ENCODE assay signal across 10 cellular contexts in the genomic region with DNA sequence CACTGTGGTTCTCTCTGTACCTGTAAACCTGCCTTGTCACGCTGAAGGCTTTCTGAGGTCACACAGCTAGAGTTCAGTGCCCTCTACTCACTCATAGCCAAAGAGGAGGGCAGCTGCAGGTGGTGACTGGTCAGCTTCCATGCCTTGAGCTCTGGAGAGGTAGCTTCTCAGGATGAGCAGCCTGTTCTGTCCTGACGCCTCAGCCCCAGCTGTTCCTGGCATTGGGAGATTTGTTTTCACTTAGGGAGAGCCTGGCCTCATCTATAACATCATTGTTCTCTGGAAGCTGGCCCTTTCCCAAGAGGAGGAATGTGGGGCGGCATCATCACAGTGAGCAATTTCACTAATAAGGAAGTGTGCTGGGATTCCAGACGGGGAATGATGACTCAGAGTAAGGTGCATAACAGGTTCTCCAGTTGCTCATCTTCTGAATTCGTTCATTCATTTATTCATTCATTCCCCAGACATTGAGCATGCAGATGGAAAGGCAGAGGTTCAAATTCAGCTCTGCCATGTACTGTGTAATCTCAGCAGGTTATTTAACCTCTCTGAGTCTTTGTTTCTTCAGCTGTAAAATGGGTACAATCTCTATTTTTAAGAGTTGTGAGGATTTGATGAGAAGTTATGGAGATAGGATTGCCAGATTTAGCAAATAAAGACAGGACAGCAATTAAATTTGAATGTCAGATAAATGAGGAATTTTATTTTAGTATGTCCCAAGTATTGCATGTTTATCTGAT.
DNase-seq lines count a peak whose midpoint lies in the region; TF ChIP-seq lines count a peak whose summit lies in the region.
"Had no signal": no experiment of that assay in that cellular context is flagged by ENCODE, and none has a peak within 500 bp of the region (broad histone marks: within the 10 kb centered on the region; RNA-seq: fewer than 3 reads in every experiment).

No MANE protein-coding gene starts in this region.

- TF ChIP-seq CTCF in A673 (conservative IDR thresholded peaks at IDR 0.05; ENCODE audit: low read depth, low read length) (no peak), VCaP (conservative IDR thresholded peaks at IDR 0.05) (no peak)

- H3K4me3 ChIP-seq in A673 (ENCODE audit: low read depth, low read length, poor library complexity, severe bottlenecking) = no peak overlapping the region
- H3K4me3 ChIP-seq: heart left ventricle had no signal

- H3K27me3 ChIP-seq in A673 (replicated peaks; ENCODE audit: insufficient read depth, low read depth, low read length, poor library complexity) = no peaks in the 10 kb centered on the region

- CTCF ChIA-PET in A673 (lab: Charles Lee) = no interaction called here

- DNase-seq in A673 (ENCODE audit: low spot score) (peak; percentile 54), HT1080 (ENCODE audit: low read depth) (peak; percentile 99), inferior parietal cortex (ENCODE audit: extremely low spot score) (peak; percentile 7), activated gamma-delta T cell (lab: John Stamatoyannopoulos, UW) (no peak), CD1c-positive myeloid dendritic cell (ENCODE audit: extremely low spot score) (no peak), GM19240 (ENCODE audit: insufficient read length, low spot score) (no peak), ureter (ENCODE audit: low spot score) (no peak)
- DNase-seq: CD4-positive, CD25-positive, alpha-beta regulatory T cell; heart left ventricle had no signal

- H3K36me3 ChIP-seq in A673 (ENCODE audit: insufficient read depth, low read length, poor library complexity, severe bottlenecking) = no peaks in the 10 kb centered on the region
- H3K36me3 ChIP-seq: heart left ventricle had no signal

- POLR2A ChIA-PET in A673 (lab: Charles Lee; ENCODE audit: low non-redundant PET) = no interaction called here

- H3K9me3 ChIP-seq in A673 (ENCODE audit: low read depth, low read length, poor library complexity, severe bottlenecking) = no peaks in the 10 kb centered on the region

- no peaks in the 10 kb centered on the region for H3K4me1 ChIP-seq in A673 (ENCODE audit: insufficient read depth, low read length, poor library complexity, severe bottlenecking)

- intact Hi-C loops in A673 (cut with micrococcal nuclease; ENCODE audit: unreplicated experiment) = no loop called here

- H3K27ac ChIP-seq in A673 (ENCODE audit: low read depth, low read length, poor library complexity, severe bottlenecking) (no peak overlapping the region), VCaP (peak overlapping the region; percentile 18; the same call in 1 of the 2 replicates)
- H3K27ac ChIP-seq: heart left ventricle had no signal

- BruUV-seq in A673 (replicated peaks; lab: Mats Ljungman, UMichigan) = no TSS peak

Comparison
In these comparisons a context has a peak if more than half of its experiments do, and no peak if none do; other contexts are left out.
1. DNase-seq: peak in A673 (single experiment), HT1080 (single experiment) and inferior parietal cortex (single experiment); none in activated gamma-delta T cell (single experiment), CD1c-positive myeloid dendritic cell (single experiment), GM19240 (single experiment) and ureter (single experiment).